1 cellular context compared by ENCODE assay signal in the genomic region with DNA sequence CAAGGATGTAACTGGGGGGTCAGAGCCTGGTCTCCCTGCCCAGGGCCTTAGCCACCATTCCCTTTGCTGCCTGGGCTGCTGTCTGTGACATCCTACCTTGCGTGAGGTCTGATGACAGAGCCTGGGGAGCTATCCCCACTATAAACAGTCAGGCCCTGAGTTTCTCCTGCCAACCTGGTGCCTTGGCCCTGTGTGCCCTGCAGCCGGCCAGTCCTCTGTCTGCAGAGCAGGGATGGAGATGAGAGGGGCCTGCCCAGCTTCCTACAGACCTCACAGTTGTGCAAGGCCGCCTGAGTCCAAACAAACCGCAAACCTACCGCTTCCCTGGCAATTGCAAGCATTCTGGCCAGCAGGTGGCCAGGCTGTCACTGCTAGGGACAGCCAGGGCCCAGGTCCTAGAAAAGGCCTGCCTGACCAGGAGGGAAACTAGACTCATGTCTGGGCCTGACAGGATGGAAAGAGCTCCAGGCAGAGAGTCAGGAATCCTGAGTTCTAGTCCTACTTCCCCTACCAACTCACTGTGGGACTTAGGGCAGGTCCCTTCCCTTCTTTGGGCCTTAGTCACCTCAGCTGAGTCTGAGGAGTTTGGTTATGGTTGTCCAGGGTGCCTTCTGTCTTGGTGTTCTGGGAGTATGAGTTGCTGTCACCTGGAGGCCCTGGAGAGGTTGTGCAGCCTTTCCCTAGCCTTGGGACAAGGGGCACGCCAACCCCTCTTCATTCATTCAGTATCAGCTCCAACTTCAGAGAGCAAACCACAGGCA.
TF ChIP-seq lines count a peak whose summit lies in the region.

No MANE protein-coding gene starts in this region.

TF ChIP-seq in GM23338, 12 proteins besides CTCF, POLR2A, EP300 and RAD21 (continued from another document):
- TF ChIP-seq, protein P1, sequence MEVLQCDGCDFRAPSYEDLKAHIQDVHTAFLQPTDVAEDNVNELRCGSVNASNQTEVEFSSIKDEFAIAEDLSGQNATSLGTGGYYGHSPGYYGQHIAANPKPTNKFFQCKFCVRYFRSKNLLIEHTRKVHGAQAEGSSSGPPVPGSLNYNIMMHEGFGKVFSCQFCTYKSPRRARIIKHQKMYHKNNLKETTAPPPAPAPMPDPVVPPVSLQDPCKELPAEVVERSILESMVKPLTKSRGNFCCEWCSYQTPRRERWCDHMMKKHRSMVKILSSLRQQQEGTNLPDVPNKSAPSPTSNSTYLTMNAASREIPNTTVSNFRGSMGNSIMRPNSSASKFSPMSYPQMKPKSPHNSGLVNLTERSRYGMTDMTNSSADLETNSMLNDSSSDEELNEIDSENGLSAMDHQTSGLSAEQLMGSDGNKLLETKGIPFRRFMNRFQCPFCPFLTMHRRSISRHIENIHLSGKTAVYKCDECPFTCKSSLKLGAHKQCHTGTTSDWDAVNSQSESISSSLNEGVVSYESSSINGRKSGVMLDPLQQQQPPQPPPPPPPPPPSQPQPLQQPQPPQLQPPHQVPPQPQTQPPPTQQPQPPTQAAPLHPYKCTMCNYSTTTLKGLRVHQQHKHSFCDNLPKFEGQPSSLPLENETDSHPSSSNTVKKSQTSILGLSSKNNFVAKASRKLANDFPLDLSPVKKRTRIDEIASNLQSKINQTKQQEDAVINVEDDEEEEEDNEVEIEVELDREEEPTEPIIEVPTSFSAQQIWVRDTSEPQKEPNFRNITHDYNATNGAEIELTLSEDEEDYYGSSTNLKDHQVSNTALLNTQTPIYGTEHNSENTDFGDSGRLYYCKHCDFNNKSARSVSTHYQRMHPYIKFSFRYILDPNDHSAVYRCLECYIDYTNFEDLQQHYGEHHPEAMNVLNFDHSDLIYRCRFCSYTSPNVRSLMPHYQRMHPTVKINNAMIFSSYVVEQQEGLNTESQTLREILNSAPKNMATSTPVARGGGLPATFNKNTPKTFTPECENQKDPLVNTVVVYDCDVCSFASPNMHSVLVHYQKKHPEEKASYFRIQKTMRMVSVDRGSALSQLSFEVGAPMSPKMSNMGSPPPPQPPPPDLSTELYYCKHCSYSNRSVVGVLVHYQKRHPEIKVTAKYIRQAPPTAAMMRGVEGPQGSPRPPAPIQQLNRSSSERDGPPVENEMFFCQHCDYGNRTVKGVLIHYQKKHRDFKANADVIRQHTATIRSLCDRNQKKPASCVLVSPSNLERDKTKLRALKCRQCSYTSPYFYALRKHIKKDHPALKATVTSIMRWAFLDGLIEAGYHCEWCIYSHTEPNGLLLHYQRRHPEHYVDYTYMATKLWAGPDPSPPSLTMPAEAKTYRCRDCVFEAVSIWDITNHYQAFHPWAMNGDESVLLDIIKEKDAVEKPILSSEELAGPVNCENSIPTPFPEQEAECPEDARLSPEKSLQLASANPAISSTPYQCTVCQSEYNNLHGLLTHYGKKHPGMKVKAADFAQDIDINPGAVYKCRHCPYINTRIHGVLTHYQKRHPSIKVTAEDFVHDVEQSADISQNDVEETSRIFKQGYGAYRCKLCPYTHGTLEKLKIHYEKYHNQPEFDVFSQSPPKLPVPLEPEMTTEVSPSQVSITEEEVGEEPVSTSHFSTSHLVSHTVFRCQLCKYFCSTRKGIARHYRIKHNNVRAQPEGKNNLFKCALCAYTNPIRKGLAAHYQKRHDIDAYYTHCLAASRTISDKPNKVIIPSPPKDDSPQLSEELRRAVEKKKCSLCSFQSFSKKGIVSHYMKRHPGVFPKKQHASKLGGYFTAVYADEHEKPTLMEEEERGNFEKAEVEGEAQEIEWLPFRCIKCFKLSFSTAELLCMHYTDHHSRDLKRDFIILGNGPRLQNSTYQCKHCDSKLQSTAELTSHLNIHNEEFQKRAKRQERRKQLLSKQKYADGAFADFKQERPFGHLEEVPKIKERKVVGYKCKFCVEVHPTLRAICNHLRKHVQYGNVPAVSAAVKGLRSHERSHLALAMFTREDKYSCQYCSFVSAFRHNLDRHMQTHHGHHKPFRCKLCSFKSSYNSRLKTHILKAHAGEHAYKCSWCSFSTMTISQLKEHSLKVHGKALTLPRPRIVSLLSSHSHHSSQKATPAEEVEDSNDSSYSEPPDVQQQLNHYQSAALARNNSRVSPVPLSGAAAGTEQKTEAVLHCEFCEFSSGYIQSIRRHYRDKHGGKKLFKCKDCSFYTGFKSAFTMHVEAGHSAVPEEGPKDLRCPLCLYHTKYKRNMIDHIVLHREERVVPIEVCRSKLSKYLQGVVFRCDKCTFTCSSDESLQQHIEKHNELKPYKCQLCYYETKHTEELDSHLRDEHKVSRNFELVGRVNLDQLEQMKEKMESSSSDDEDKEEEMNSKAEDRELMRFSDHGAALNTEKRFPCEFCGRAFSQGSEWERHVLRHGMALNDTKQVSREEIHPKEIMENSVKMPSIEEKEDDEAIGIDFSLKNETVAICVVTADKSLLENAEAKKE (CRISPR knock-in tag; IDR thresholded peaks at IDR 0.05), result no peak
- no peak for TF ChIP-seq ZNF331 (CRISPR knock-in tag; IDR thresholded peaks at IDR 0.05; ENCODE audit: low read depth)
- TF ChIP-seq, protein P2, sequence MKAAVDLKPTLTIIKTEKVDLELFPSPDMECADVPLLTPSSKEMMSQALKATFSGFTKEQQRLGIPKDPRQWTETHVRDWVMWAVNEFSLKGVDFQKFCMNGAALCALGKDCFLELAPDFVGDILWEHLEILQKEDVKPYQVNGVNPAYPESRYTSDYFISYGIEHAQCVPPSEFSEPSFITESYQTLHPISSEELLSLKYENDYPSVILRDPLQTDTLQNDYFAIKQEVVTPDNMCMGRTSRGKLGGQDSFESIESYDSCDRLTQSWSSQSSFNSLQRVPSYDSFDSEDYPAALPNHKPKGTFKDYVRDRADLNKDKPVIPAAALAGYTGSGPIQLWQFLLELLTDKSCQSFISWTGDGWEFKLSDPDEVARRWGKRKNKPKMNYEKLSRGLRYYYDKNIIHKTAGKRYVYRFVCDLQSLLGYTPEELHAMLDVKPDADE (IDR thresholded peaks at IDR 0.05), result no peak
